Comparison of ENCODE assay signal across 8 cellular contexts in genomic region chr17:48576479-48577309, GRCh38. TPM values are rescaled to one million over a fixed set of nuclear protein-coding genes. Genes with fewer than 3 reads are reported as not detected.
A peak's percentile ranks its signal among the peaks of the same experiment; 100 is the strongest.
DNase-seq lines count a peak whose midpoint lies in the region; ATAC-seq and TF ChIP-seq lines count a peak whose summit lies in the region.

No MANE protein-coding gene starts in this region.

- POLR2A ChIA-PET in PC-3 (lab: Charles Lee; ENCODE audit: unreplicated experiment): interaction anchor here (0.6 kb wide), 1 partner anchor 104 kb away, joined by 3 read pairs; no protein-coding TSS in a partner anchor

- H3K4me1 ChIP-seq in PC-3 (ENCODE audit: insufficient read depth, low read length) (peaks cover 20% of the 10 kb centered on the region), psoas muscle (no peaks in the 10 kb centered on the region)

- no peaks in the 10 kb centered on the region for H3K4me1 Mint-ChIP-seq in osteocyte (ENCODE audit: unreplicated experiment)

- TF ChIP-seq CTCF in PC-3 (conservative IDR thresholded peaks at IDR 0.05; ENCODE audit: low read depth, low read length): no peak
- no peak for TF ChIP-seq CTCF in epithelial cell of proximal tubule (conservative IDR thresholded peaks at IDR 0.05; ENCODE audit: low read depth, low read length)
- no peak for TF ChIP-seq CTCF in psoas muscle (IDR thresholded peaks at IDR 0.05)
- TF ChIP-seq CTCF in osteocyte (IDR thresholded peaks at IDR 0.05): no peak

- no peaks in the 10 kb centered on the region for H3F3A ChIP-seq in PC-3 (ENCODE audit: low read length, unreplicated experiment)

- H3K27ac Mint-ChIP-seq in osteocyte (ENCODE audit: unreplicated experiment): no peak overlapping the region

- DNase-seq in ELR (ENCODE audit: low read depth) (peak; percentile 57), PC-3 (peak; percentile 60), epithelial cell of proximal tubule (ENCODE audit: low read depth) (no peak), psoas muscle (peak in 1 of 2 donors; percentile 78), T1000 (lab: John Stamatoyannopoulos, UW) (no peak), osteocyte (ENCODE audit: extremely low spot score, unreplicated experiment) (no peak), iPS-NIHi11 (ENCODE audit: low spot score) (no peak)

- peak overlapping the region; percentile 23 for H3K9ac ChIP-seq in PC-3 (ENCODE audit: low read length)

- H3K9me2 ChIP-seq in PC-3 (replicated peaks; ENCODE audit: low read length): no peaks in the 10 kb centered on the region

- H3K4me2 ChIP-seq in PC-3 (ENCODE audit: low read length): peak overlapping the region; percentile 86

- H3K36me3 ChIP-seq in PC-3 (ENCODE audit: low read depth, low read length): no peaks in the 10 kb centered on the region
- no peaks in the 10 kb centered on the region for H3K36me3 ChIP-seq in psoas muscle (ENCODE audit: insufficient read depth in 1 of 2, low read depth in 1 of 2)

- CTCF ChIA-PET in PC-3 (lab: Charles Lee): interaction anchor here (0.5 to 0.6 kb wide), 2 partner anchors 10 to 337 kb away, joined by 3 to 5 read pairs; no protein-coding TSS in a partner anchor

- peak overlapping the region; percentile 66 for H3K4me3 ChIP-seq in PC-3 (ENCODE audit: low read length)
- peak overlapping the region; percentile 74 for H3K4me3 ChIP-seq in epithelial cell of proximal tubule (ENCODE audit: low read depth, low read length)
- H3K4me3 ChIP-seq in psoas muscle: peak overlapping the region; percentile 73

- ATAC-seq in PC-3: peak; percentile 71
- ATAC-seq in psoas muscle: peak in 2 of 4 donors; percentile 26 to 42
- no peak for ATAC-seq in HG03025 (IDR thresholded peaks at IDR 0.05; ENCODE audit: low FRiP score, unreplicated experiment)

- intact Hi-C loops in PC-3 (cut with micrococcal nuclease): no loop called here
- intact Hi-C loops in psoas muscle (cut with DNase I): no loop called here

- no peaks in the 10 kb centered on the region for H3K36me3 Mint-ChIP-seq in osteocyte (ENCODE audit: unreplicated experiment)

- no peaks in the 10 kb centered on the region for H4K20me1 ChIP-seq in PC-3 (ENCODE audit: low read length)

- WGBS in psoas muscle, 3 donors: 18 to 24% (median 18%) methylated on average over 32 to 43 of the region's 43 CpGs

- H3K9me3 Mint-ChIP-seq in osteocyte (ENCODE audit: unreplicated experiment): no peaks in the 10 kb centered on the region

- H3K27ac ChIP-seq in PC-3 (ENCODE audit: low read length) (no peak overlapping the region), psoas muscle (peak overlapping the region; percentile 6)

- peaks cover 91% of the 10 kb centered on the region for H3K27me3 Mint-ChIP-seq in osteocyte (ENCODE audit: unreplicated experiment)

- H3K79me2 ChIP-seq in PC-3 (ENCODE audit: low read length): no peaks in the 10 kb centered on the region

- peak overlapping the region; percentile 64 for H2AFZ ChIP-seq in PC-3 (ENCODE audit: low read length)

- no TSS peak for BruUV-seq in PC-3 (replicated peaks; lab: Mats Ljungman, UMichigan)

- H3K9me3 ChIP-seq in PC-3 (ENCODE audit: low read length) (no peaks in the 10 kb centered on the region), psoas muscle (no peaks in the 10 kb centered on the region)

- H3K27me3 ChIP-seq in PC-3 (ENCODE audit: low read length) (no peaks in the 10 kb centered on the region), psoas muscle (ENCODE audit: insufficient read depth in 3 of 3, low read length in 2 of 3) (peaks cover 4 to 83% (median 25%) of the 10 kb centered on the region in 3 donors)

- no peak overlapping the region for H3K4me3 Mint-ChIP-seq in osteocyte (ENCODE audit: unreplicated experiment)

RNA-seq across cellular contexts. Expression of gene HOXB4, which starts 1.5 kb away (rescaled TPM):
- total RNA-seq in PC-3 (2014; rRNA removed) (0.22 and 0.58 TPM in 2 replicates), epithelial cell of proximal tubule (4.3 and 5.7 TPM in 2 replicates), psoas muscle (1 to 10 TPM in 2 of 4 donors, under 1 TPM in 2; 0.80 to 4.0 (median 1.3) TPM), osteocyte (not detected in 2 replicates)
- under 1 TPM; 0.38 to 0.89 (median 0.55) TPM for polyA plus RNA-seq in psoas muscle

RNA-seq across cellular contexts. Expression of gene HOXB3, which starts 13.3 kb away (rescaled TPM):
- total RNA-seq in PC-3 (2014; rRNA removed) (6.0 and 8.8 TPM in 2 replicates), epithelial cell of proximal tubule (22.6 and 49.9 TPM in 2 replicates), psoas muscle (1 to 10 TPM; 1.5 to 8.8 (median 1.9) TPM), osteocyte (0.46 TPM in 1 of 2 replicates, not detected in the other)
- 1 to 10 TPM in 2 of 3 donors, under 1 TPM in 1; 0.96 to 1.5 (median 1.4) TPM for polyA plus RNA-seq in psoas muscle

RNA-seq across cellular contexts. Expression of gene HOXB5, which starts 16.9 kb away (rescaled TPM):
- total RNA-seq in PC-3 (2014; rRNA removed) (0.40 and 0.95 TPM in 2 replicates), epithelial cell of proximal tubule (2.8 and 5.5 TPM in 2 replicates), psoas muscle (under 1 TPM in 3 of 4 donors, not detected in 1; 0.17 to 0.71 (median 0.24) TPM), osteocyte (not detected in 2 replicates)
- polyA plus RNA-seq in psoas muscle: under 1 TPM; 0.03 to 0.30 (median 0.17) TPM

RNA-seq across cellular contexts. Expression of gene HOXB6, which starts 28.1 kb away (rescaled TPM):
- total RNA-seq in PC-3 (2014; rRNA removed) (9.5 and 11.3 TPM in 2 replicates), epithelial cell of proximal tubule (42.9 and 55.6 TPM in 2 replicates), psoas muscle (1 to 10 TPM in 2 of 4 donors, under 1 TPM in 2; 0.66 to 3.3 (median 1.2) TPM), osteocyte (not detected in 2 replicates)
- polyA plus RNA-seq in psoas muscle: 1 to 10 TPM in 2 of 3 donors, under 1 TPM in 1; 0.80 to 1.6 (median 1.2) TPM

RNA-seq across cellular contexts. Expression of gene HOXB2, which starts 31.8 kb away (rescaled TPM):
- total RNA-seq in PC-3 (2014; rRNA removed) (1.1 TPM in 1 of 2 replicates, not detected in the other), epithelial cell of proximal tubule (21.1 and 43.7 TPM in 2 replicates), psoas muscle (10 to 100 TPM in 1 of 4 donors, 1 to 10 TPM in 3; 3.1 to 12.9 (median 6.5) TPM), osteocyte (not detected in 2 replicates)
- polyA plus RNA-seq in psoas muscle: 1 to 10 TPM; 4.6 to 5.0 (median 5.0) TPM

Comparison
In these comparisons a context has a peak if more than half of its experiments do, and no peak if none do; other contexts are left out.
1. DNase-seq: peak in ELR (single experiment) and PC-3 (single experiment); none in epithelial cell of proximal tubule (single experiment), T1000 (single experiment), osteocyte (single experiment) and iPS-NIHi11 (single experiment).
2. Peak in every context shown above with its lines, with median percentiles within 50 percentile points of each other: H3K4me3 ChIP-seq.